ENCODE assay signal across 12 cellular contexts in genomic region chr4:34181311-34181808, GRCh38.
DNase-seq lines count a peak whose midpoint lies in the region; ATAC-seq, FAIRE-seq and TF ChIP-seq lines count a peak whose summit lies in the region.
"Had no signal": no experiment of that assay in that cellular context is flagged by ENCODE, and none has a peak within 500 bp of the region (broad histone marks: within the 10 kb centered on the region; RNA-seq: fewer than 3 reads in every experiment).

No MANE protein-coding gene starts in this region.

- no peak overlapping the region for H3K27ac ChIP-seq in left ventricle myocardium inferior (replicated peaks)

- BruUV-seq in Calu3 (replicated peaks; lab: Mats Ljungman, UMichigan) = no TSS peak

- intact Hi-C loops in Calu3 (cut with micrococcal nuclease; ENCODE audit: unreplicated experiment) (no loop called here), posterior vena cava (cut with DNase I) (no loop called here), left ventricle myocardium inferior (cut with micrococcal nuclease) (no loop called here)

- DNase-seq in Calu3 (peak; percentile 0), MV-4-11 (lab: John Stamatoyannopoulos, UW) (peak; percentile 62), bronchial epithelial cell (ENCODE audit: low read depth) (peak; percentile 97), myocyte (ENCODE audit: low read depth) (peak; percentile 63), posterior vena cava (ENCODE audit: low spot score) (no peak), left ventricle myocardium inferior (no peak)
- DNase-seq in activated T-cell treated with anti-CD3 and anti-CD28 coated beads, Interleukin-2, amount 50 U/mL, for 48 hours = no peak
- DNase-seq: activated gamma-delta T cell treated with Interleukin-2 at 50 U/mL for 16 hours; naive thymus-derived CD8-positive, alpha-beta T cell; SHP77 treated with DMSO at 0.1 percent for 48 hours had no signal

- peaks cover 9% of the 10 kb centered on the region for H3K9me3 ChIP-seq in left ventricle myocardium inferior (replicated peaks)

- H3K27me3 ChIP-seq in bronchial epithelial cell (ENCODE audit: control insufficient read depth, insufficient read depth, low read length) (no peaks in the 10 kb centered on the region), left ventricle myocardium inferior (ENCODE audit: low read depth) (no peaks in the 10 kb centered on the region)

- H3K4me3 ChIP-seq in bronchial epithelial cell (ENCODE audit: low read depth, low read length) (no peak overlapping the region), left ventricle myocardium inferior (no peak overlapping the region)

- no peak for ATAC-seq in GM18870 (IDR thresholded peaks at IDR 0.05; ENCODE audit: unreplicated experiment)
- ATAC-seq: naive thymus-derived CD8-positive, alpha-beta T cell; stimulated activated memory B cell treated with anti-CD40 and anti-IgM and Interleukin-4, amounts not matched to agents 10 μg/mL and 1 μg/mL and 100 μg/mL, for 72 hours had no signal

- no peaks in the 10 kb centered on the region for H3K4me1 ChIP-seq in left ventricle myocardium inferior

- H3K4me3 Mint-ChIP-seq in Calu3 (ENCODE audit: low read depth, unreplicated experiment) = no peak overlapping the region
- H3K4me3 Mint-ChIP-seq: naive thymus-derived CD8-positive, alpha-beta T cell; stimulated activated memory B cell treated with anti-CD40 and anti-IgM and Interleukin-4, amounts not matched to agents 10 μg/mL and 1 μg/mL and 100 μg/mL, for 72 hours had no signal

- H3K27me3 Mint-ChIP-seq in Calu3 (ENCODE audit: unreplicated experiment) = no peaks in the 10 kb centered on the region
- H3K27me3 Mint-ChIP-seq: naive thymus-derived CD8-positive, alpha-beta T cell; stimulated activated memory B cell treated with anti-CD40 and anti-IgM and Interleukin-4, amounts not matched to agents 10 μg/mL and 1 μg/mL and 100 μg/mL, for 72 hours had no signal

- CTCF ChIA-PET in Calu3 (lab: Charles Lee) = no interaction called here

- FAIRE-seq in bronchial epithelial cell (lab: Jason Lieb, UNC) = no peak

- no peaks in the 10 kb centered on the region for H3K4me1 Mint-ChIP-seq in Calu3 (ENCODE audit: low read depth, unreplicated experiment)
- H3K4me1 Mint-ChIP-seq: naive thymus-derived CD8-positive, alpha-beta T cell; stimulated activated memory B cell treated with anti-CD40 and anti-IgM and Interleukin-4, amounts not matched to agents 10 μg/mL and 1 μg/mL and 100 μg/mL, for 72 hours had no signal

- H3K9me3 Mint-ChIP-seq in Calu3 (ENCODE audit: low read depth, unreplicated experiment) = no peaks in the 10 kb centered on the region

- TF ChIP-seq CTCF in Calu3 (IDR thresholded peaks at IDR 0.05; ENCODE audit: unreplicated experiment) = no peak
- no peak for TF ChIP-seq CTCF in bronchial epithelial cell (IDR thresholded peaks at IDR 0.05; ENCODE audit: insufficient read depth, low read length, severe bottlenecking)
- TF ChIP-seq CTCF in left ventricle myocardium inferior (IDR thresholded peaks at IDR 0.05; ENCODE audit: borderline replicate concordance) = no peak

- peak overlapping the region; percentile 72 for H3K27ac Mint-ChIP-seq in Calu3 (ENCODE audit: unreplicated experiment)
- H3K27ac Mint-ChIP-seq: naive thymus-derived CD8-positive, alpha-beta T cell; stimulated activated memory B cell treated with anti-CD40 and anti-IgM and Interleukin-4, amounts not matched to agents 10 μg/mL and 1 μg/mL and 100 μg/mL, for 72 hours had no signal

- no peaks in the 10 kb centered on the region for H3K36me3 Mint-ChIP-seq in Calu3 (ENCODE audit: insufficient read depth, unreplicated experiment)
- H3K36me3 Mint-ChIP-seq: naive thymus-derived CD8-positive, alpha-beta T cell; stimulated activated memory B cell treated with anti-CD40 and anti-IgM and Interleukin-4, amounts not matched to agents 10 μg/mL and 1 μg/mL and 100 μg/mL, for 72 hours had no signal

- H3K36me3 ChIP-seq in bronchial epithelial cell (ENCODE audit: control insufficient read depth, insufficient read depth, low read length) (no peaks in the 10 kb centered on the region), left ventricle myocardium inferior (no peaks in the 10 kb centered on the region)

Comparison
In these comparisons a context has a peak if more than half of its experiments do, and no peak if none do; other contexts are left out.
1. DNase-seq: peak in Calu3 (single experiment), MV-4-11 (single experiment), bronchial epithelial cell (single experiment) and myocyte (single experiment); none in activated T-cell treated with anti-CD3 and anti-CD28 coated beads, Interleukin-2, amount 50 U/mL, for 48 hours (0 of 2), posterior vena cava (single experiment) and left ventricle myocardium inferior (single experiment).